Comparison of ENCODE assay signal across 9 cellular contexts in the genomic region with DNA sequence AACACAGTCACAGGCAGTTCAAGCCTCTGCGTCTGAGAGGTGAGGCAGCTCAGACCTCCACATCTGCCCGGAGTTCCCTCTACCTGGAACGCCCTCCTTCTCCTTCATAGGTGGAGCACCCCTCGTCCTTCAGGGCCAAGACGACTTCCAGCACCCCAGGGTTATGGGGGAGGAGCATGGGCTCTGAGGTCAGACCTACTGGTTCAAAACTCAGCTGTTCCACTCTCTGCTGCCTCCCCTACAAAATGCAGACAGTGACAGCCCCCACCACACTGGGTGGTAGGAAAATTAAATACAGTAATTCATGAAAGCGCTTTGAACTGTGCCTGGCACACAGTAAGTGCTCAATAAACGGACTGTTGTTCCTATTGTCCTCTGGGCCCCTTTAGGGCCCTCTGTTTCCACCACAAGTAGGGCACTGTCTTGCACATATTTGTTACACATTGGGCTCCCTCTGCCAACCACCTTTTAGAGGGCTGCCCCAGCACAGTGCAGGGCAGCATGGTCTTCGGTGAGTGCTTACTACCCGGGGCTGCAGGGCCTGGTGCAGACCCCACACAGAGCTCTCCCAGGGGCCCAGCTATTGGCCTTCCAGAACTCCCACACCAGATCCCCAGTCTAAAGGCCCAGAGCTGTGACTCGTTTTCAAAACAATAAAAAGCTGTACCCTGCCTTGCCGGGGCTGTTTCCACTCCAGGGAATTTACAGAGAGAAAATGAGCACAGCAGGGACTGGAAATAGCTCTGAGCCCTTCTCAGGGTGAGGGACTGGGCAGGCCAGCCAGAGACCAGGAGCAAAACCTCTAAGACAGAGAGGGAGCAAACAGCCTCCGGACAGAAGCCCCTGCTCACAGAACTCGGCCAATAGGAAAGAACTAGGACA. TPM values are rescaled to one million over a fixed set of nuclear protein-coding genes. Genes with fewer than 3 reads are reported as not detected.
DNase-seq lines count a peak whose midpoint lies in the region; ATAC-seq, FAIRE-seq and TF ChIP-seq lines count a peak whose summit lies in the region.
"Had no signal": no experiment of that assay in that cellular context is flagged by ENCODE, and none has a peak within 500 bp of the region (broad histone marks: within the 10 kb centered on the region; RNA-seq: fewer than 3 reads in every experiment).

No MANE protein-coding gene starts in this region.

- TF ChIP-seq EP300 in A549 (IDR thresholded peaks at IDR 0.05) = no peak

- peaks cover 29% of the 10 kb centered on the region; the same call in 2 of the 3 replicates for H3K4me1 ChIP-seq in A549
- peaks cover 20 to 34% of the 10 kb centered on the region in 2 experiments; a peak in 3 of 4 replicates for H3K4me1 ChIP-seq in HCT116 (ENCODE audit: control insufficient read depth in 1 of 2, insufficient read depth in 2 of 2, low read length in 2 of 2)
- H3K4me1 ChIP-seq: foreskin keratinocyte had no signal

- peaks cover 68% of the 10 kb centered on the region for H3K79me2 ChIP-seq in HCT116 (ENCODE audit: insufficient read depth, low read length)

- peak overlapping the region; percentile 93 for H3K4me2 ChIP-seq in A549
- H3K4me2 ChIP-seq in HCT116 (ENCODE audit: low read length) = peak overlapping the region; percentile 85; the same call in 1 of the 2 replicates

- no peak overlapping the region for H2AFZ ChIP-seq in HCT116 (ENCODE audit: low read depth, low read length, poor library complexity, severe bottlenecking)

- FAIRE-seq in A549 (lab: Jason Lieb, UNC) = no peak

- TF ChIP-seq RAD21 in A549 (conservative IDR thresholded peaks at IDR 0.05 in 1 of 2, IDR thresholded peaks at IDR 0.05 in 1 of 2) (no peak), HCT116 (IDR thresholded peaks at IDR 0.05; ENCODE audit: low read depth) (no peak)

- no TSS peak for BruUV-seq in HCT116 (replicated peaks; lab: Mats Ljungman, UMichigan)

- TF ChIP-seq CTCF in A549 (IDR thresholded peaks at IDR 0.05) (no peak), HCT116 (IDR thresholded peaks at IDR 0.05 in 2 of 3, conservative IDR thresholded peaks at IDR 0.05 in 1 of 3; ENCODE audit: borderline replicate concordance in 1 of 3, insufficient read depth in 1 of 3, low read depth in 2 of 3, low read length in 2 of 3) (no peak), nephron (IDR thresholded peaks at IDR 0.05; ENCODE audit: unreplicated experiment in 3 of 3) (no peak)

- H3K9me3 ChIP-seq in A549 (no peaks in the 10 kb centered on the region), HCT116 (ENCODE audit: control insufficient read depth in 1 of 2, insufficient read depth in 1 of 2, low read depth in 1 of 2, low read length in 2 of 2) (no peaks in the 10 kb centered on the region)

- H3K9me3 Mint-ChIP-seq in nephron = no peaks in the 10 kb centered on the region

- H3K27ac ChIP-seq in A549 (peak overlapping the region in 1 of 2 experiments; percentile 41; a peak in 1 of 6 replicates), HCT116 (ENCODE audit: low read depth, low read length) (no peak overlapping the region), caudate nucleus (ENCODE audit: low read depth, low read length) (peak overlapping the region; percentile 95)
- H3K27ac ChIP-seq: foreskin keratinocyte had no signal

- peak overlapping the region; percentile 87 to 93 (median 93) for H3K4me3 Mint-ChIP-seq in nephron

- H3K27ac Mint-ChIP-seq in nephron = peak overlapping the region; percentile 35 to 77 (median 71)

- no peak for ATAC-seq in A549
- no peak for ATAC-seq in HCT116
- no peak for ATAC-seq in HG03378 (IDR thresholded peaks at IDR 0.05; ENCODE audit: unreplicated experiment)
- no peak for ATAC-seq in HG02852 (IDR thresholded peaks at IDR 0.05; ENCODE audit: unreplicated experiment)
- ATAC-seq in GM21619 (IDR thresholded peaks at IDR 0.05; ENCODE audit: unreplicated experiment) = no peak
- ATAC-seq in GM21423 (IDR thresholded peaks at IDR 0.05; ENCODE audit: unreplicated experiment) = no peak
- ATAC-seq: foreskin keratinocyte had no signal

- no peak for DNase-seq in A549 (ENCODE audit: low read depth in 1 of 2, low spot score in 1 of 2)
- DNase-seq in HCT116 (ENCODE audit: low read depth, low spot score) = no peak
- DNase-seq in caudate nucleus (lab: John Stamatoyannopoulos, UW) = peak in 33 of 61 donors; percentile 13 to 66 (median 46)
- DNase-seq: foreskin keratinocyte had no signal

- POLR2A ChIA-PET in A549 (lab: Yijun Ruan, JAX) = interaction anchor here (0.5 kb wide), 1 partner anchor 9 kb away, joined by 3 read pairs; no protein-coding TSS in a partner anchor
- POLR2A ChIA-PET in HCT116 (lab: Charles Lee) = no interaction called here

- H3K27me3 ChIP-seq in HCT116 (ENCODE audit: insufficient read depth, low read length) = no peaks in the 10 kb centered on the region
- H3K27me3 ChIP-seq: foreskin keratinocyte had no signal

- no peaks in the 10 kb centered on the region for H4K20me1 ChIP-seq in HCT116 (ENCODE audit: insufficient read depth)

- no peak overlapping the region for H3K9ac ChIP-seq in HCT116 (ENCODE audit: low read length)

- peaks cover 51% of the 10 kb centered on the region for H3K4me1 Mint-ChIP-seq in nephron

- 65% methylated on average over 11 of the region's 13 CpGs for whole genome bisulfite sequencing in A549 (ENCODE audit: missing lambda C conversion rate)

- H3K27me3 Mint-ChIP-seq in nephron (ENCODE audit: low read depth) = peaks cover 7% of the 10 kb centered on the region

- RAD21 ChIA-PET in HCT116 (lab: Charles Lee; ENCODE audit: low non-redundant PET in 1 of 2, low total read pairs in 2 of 2, uncharacterized antibody in 2 of 2, unreplicated experiment in 2 of 2) = no interaction called here

- no peaks in the 10 kb centered on the region for H3K36me3 ChIP-seq in HCT116 (ENCODE audit: control insufficient read depth in 1 of 2, insufficient read depth in 2 of 2, low read length in 2 of 2)

- CTCF ChIA-PET in A549 (lab: Yijun Ruan, JAX) = interaction anchor here (0.8 to 1.2 kb wide), 3 partner anchors 8 to 302 kb away, joined by 3 read pairs; no protein-coding TSS in a partner anchor
- CTCF ChIA-PET in HCT116 (lab: Charles Lee) = interaction anchor here (0.8 kb wide), 1 partner anchor 8 kb away, joined by 4 read pairs; no protein-coding TSS in a partner anchor

- peaks cover under 1% of the 10 kb centered on the region for H3K36me3 Mint-ChIP-seq in nephron (ENCODE audit: low read depth)

- no peak overlapping the region for H3K4me3 ChIP-seq in A549
- H3K4me3 ChIP-seq in HCT116 (replicated peaks in 1 of 2; ENCODE audit: low read depth in 1 of 2, low read length in 2 of 2) = no peak overlapping the region

- TF ChIP-seq POLR2A in A549 (IDR thresholded peaks at IDR 0.05; ENCODE audit: low read length) (no peak), HCT116 (IDR thresholded peaks at IDR 0.05; ENCODE audit: borderline replicate concordance, extremely low read depth, insufficient read depth, insufficient read length) (no peak)

- intact Hi-C loops in HCT116 (cut with micrococcal nuclease) = no loop called here

- H3K9me2 ChIP-seq in HCT116 (ENCODE audit: insufficient read depth) = no peaks in the 10 kb centered on the region

TF ChIP-seq in A549, 52 proteins besides CTCF, POLR2A, EP300 and RAD21:
- TF ChIP-seq KDM5A (IDR thresholded peaks at IDR 0.05) (no peak), RARB (CRISPR knock-in tag; IDR thresholded peaks at IDR 0.05) (no peak), FOSB (CRISPR knock-in tag; IDR thresholded peaks at IDR 0.05) (no peak), HEYL (CRISPR knock-in tag; IDR thresholded peaks at IDR 0.05) (no peak), BHLHE40 (IDR thresholded peaks at IDR 0.05; ENCODE audit: low read depth, low read length) (no peak), ZNF302 (CRISPR knock-in tag; IDR thresholded peaks at IDR 0.05) (no peak), ZFP36 (IDR thresholded peaks at IDR 0.05; ENCODE audit: borderline replicate concordance, partially characterized antibody) (no peak), NPAS2 (CRISPR knock-in tag; IDR thresholded peaks at IDR 0.05; ENCODE audit: borderline replicate concordance) (no peak)
- TF ChIP-seq, protein P1, sequence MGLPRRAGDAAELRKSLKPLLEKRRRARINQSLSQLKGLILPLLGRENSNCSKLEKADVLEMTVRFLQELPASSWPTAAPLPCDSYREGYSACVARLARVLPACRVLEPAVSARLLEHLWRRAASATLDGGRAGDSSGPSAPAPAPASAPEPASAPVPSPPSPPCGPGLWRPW (IDR thresholded peaks at IDR 0.05) = no peak

TF ChIP-seq in HCT116, 20 proteins besides CTCF, POLR2A, EP300 and RAD21 (continues in another document):
- TF ChIP-seq CEBPB (IDR thresholded peaks at IDR 0.05; ENCODE audit: low read depth) = no peak
- TF ChIP-seq, protein P2, sequence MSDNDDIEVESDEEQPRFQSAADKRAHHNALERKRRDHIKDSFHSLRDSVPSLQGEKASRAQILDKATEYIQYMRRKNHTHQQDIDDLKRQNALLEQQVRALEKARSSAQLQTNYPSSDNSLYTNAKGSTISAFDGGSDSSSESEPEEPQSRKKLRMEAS (IDR thresholded peaks at IDR 0.05) = no peak

RNA-seq across cellular contexts. Expression of a gene that starts 2.5 kb away (rescaled TPM):
- polyA plus RNA-seq in A549 (2011; rRNA removed) (22.2 and 22.7 TPM in 2 replicates), A549 (2017; fragmentation: RNase III; extraction: RNeasy Plus Mini Kit Qiagen cat#74134 plus additional on column Dnase treatment) (33.2 to 36.8 TPM (median 36.6 TPM) in 3 replicates)
- 29.0 and 43.9 TPM in 2 replicates for polyA plus RNA-seq in A549 (2012; cell fraction: cytosol; rRNA removed)
- 46.3 and 64.3 TPM in 2 replicates for polyA plus RNA-seq in A549 (2012; cell fraction: nucleus; rRNA removed)
- polyA minus RNA-seq in A549 (2011; rRNA and poly(A)+ RNA removed) = 20.2 and 32.7 TPM in 2 replicates
- 66.0 TPM for total RNA-seq in HCT116 (2021; ENCODE audit: unreplicated experiment)
- polyA plus RNA-seq in HCT116 (2012) = 51.2 and 55.1 TPM in 2 replicates

RNA-seq across cellular contexts. Expression of a gene that starts 46.9 kb away (rescaled TPM):
- polyA plus RNA-seq in A549 (2011; rRNA removed) (58.3 and 60.9 TPM in 2 replicates), A549 (2017; fragmentation: RNase III; extraction: RNeasy Plus Mini Kit Qiagen cat#74134 plus additional on column Dnase treatment) (57.1 to 63.3 TPM (median 59.3 TPM) in 3 replicates)
- 123 and 153 TPM in 2 replicates for polyA plus RNA-seq in A549 (2012; cell fraction: cytosol; rRNA removed)
- 172 and 199 TPM in 2 replicates for polyA plus RNA-seq in A549 (2012; cell fraction: nucleus; rRNA removed)
- polyA minus RNA-seq in A549 (2011; rRNA and poly(A)+ RNA removed) = 85.9 and 117 TPM in 2 replicates
- 190 TPM for total RNA-seq in HCT116 (2021; ENCODE audit: unreplicated experiment)
- 148 and 171 TPM in 2 replicates for polyA plus RNA-seq in HCT116 (2012)

Comparison
In these comparisons a context has a peak if more than half of its experiments do, and no peak if none do; other contexts are left out.
1. DNase-seq: peak in caudate nucleus (33 of 61); none in A549 (0 of 2) and HCT116 (single experiment).